In the genomic region with DNA sequence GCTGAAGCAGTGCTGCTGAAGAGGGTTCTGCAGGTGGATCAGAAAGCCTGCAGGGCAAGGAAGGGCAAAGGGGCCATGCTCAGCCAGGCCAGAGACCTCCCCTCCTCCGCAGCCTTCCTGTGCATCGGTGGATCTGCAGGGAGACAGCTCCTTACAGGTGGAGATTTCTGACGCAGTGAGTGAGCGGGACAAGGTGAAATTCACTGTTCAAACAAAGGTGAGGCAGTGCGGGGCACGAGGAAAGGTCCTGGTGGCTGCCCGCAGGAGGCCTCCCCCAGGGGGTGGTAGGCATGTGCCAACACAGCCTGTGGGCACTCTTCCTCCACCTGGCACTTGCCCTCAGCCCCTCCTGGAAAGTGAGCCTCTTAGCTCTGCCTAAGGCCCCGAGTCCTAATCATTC, we compare ENCODE assay signal across 1 cellular context.
TF ChIP-seq lines count a peak whose summit lies in the region.

No MANE protein-coding gene starts in this region.

TF ChIP-seq in IMR-90, 13 proteins besides CTCF, POLR2A, EP300 and RAD21:
- TF ChIP-seq ELK1 (IDR thresholded peaks at IDR 0.05; ENCODE audit: borderline replicate concordance, low read depth, low read length) (no peak), MAZ (IDR thresholded peaks at IDR 0.05; ENCODE audit: borderline replicate concordance, low read depth, low read length) (no peak), MXI1 (IDR thresholded peaks at IDR 0.05; ENCODE audit: borderline replicate concordance, low read depth, low read length) (no peak), NFE2L2 (IDR thresholded peaks at IDR 0.05; ENCODE audit: low read depth, low read length) (no peak), BHLHE40 (IDR thresholded peaks at IDR 0.05; ENCODE audit: low read depth, low read length) (no peak), RFX5 (IDR thresholded peaks at IDR 0.05; ENCODE audit: low read depth, low read length) (no peak), MAFK (IDR thresholded peaks at IDR 0.05; ENCODE audit: low read depth, low read length) (no peak), CHD1 (IDR thresholded peaks at IDR 0.05; ENCODE audit: low read depth, low read length) (no peak), RCOR1 (IDR thresholded peaks at IDR 0.05; ENCODE audit: insufficient replicate concordance, low read length) (no peak)
